In genomic region chr16:57341062-57341440, GRCh38 we compare ENCODE assay signal across 13 cellular contexts. TPM values are rescaled to one million over a fixed set of nuclear protein-coding genes. Genes with fewer than 3 reads are reported as not detected.
DNase-seq lines count a peak whose midpoint lies in the region; ATAC-seq and TF ChIP-seq lines count a peak whose summit lies in the region.
"Had no signal": no experiment of that assay in that cellular context is flagged by ENCODE, and none has a peak within 500 bp of the region (broad histone marks: within the 10 kb centered on the region; RNA-seq: fewer than 3 reads in every experiment).

No MANE protein-coding gene starts in this region.

- intact Hi-C loops in Right ventricle myocardium superior (cut with DNase I), result no loop called here
- intact Hi-C loops in left ventricle myocardium superior (cut with micrococcal nuclease), result no loop called here
- intact Hi-C loops in PC-3 (cut with micrococcal nuclease), result loop anchor here (1.0 kb wide), 2 partner anchors 37 to 96 kb away; partner anchors contain the start of gene ARL2BP
- intact Hi-C loops in left lung (cut with DNase I), result no loop called here

- H3K9me3 ChIP-seq in PC-3 (ENCODE audit: low read length) (no peaks in the 10 kb centered on the region), left lung (no peaks in the 10 kb centered on the region), upper lobe of left lung (no peaks in the 10 kb centered on the region)
- H3K9me3 ChIP-seq: HAP-1 had no signal

- ATAC-seq in Right ventricle myocardium superior (ENCODE audit: poor library complexity), result peak; percentile 49
- ATAC-seq in left ventricle myocardium superior, result no peak
- no peak for ATAC-seq in PC-3
- peak; percentile 19 for ATAC-seq in left lung
- ATAC-seq in upper lobe of left lung (ENCODE audit: low FRiP score in 2 of 2), result peak in 1 of 2 donors; percentile 61
- no peak for ATAC-seq in activated CD8-positive, alpha-beta memory T cell treated with anti-CD3 and anti-CD28 coated beads, Interleukin-2, amount 10 ng/mL, durations not matched to agents 7 days and 5 days
- ATAC-seq: natural killer cell treated with Interleukin-12 subunit alpha and Interleukin-12 subunit beta and Interleukin-15 and Interleukin-18, amount 100 ng/mL, for 72 hours; right cardiac atrium had no signal

- DNase-seq in Right ventricle myocardium superior, result no peak
- no peak for DNase-seq in left ventricle myocardium superior
- DNase-seq in PC-3, result no peak
- no peak for DNase-seq in left lung
- no peak for DNase-seq in upper lobe of left lung
- no peak for DNase-seq in DMS79 treated with DMSO at 0.1 percent for 48 hours (lab: John Stamatoyannopoulos, UW)
- DNase-seq in H7, result no peak
- DNase-seq in activated CD8-positive, alpha-beta memory T cell treated with anti-CD3 and anti-CD28 coated beads, Interleukin-2, amount 10 ng/mL, durations not matched to agents 7 days and 5 days, result no peak
- DNase-seq: activated effector memory CD4-positive, alpha-beta T cell treated with anti-CD3 and anti-CD28 coated beads, Interleukin-2, amount 50 U/mL, for 16 hours; hippocampal formation; right cardiac atrium had no signal

- H3K9me2 ChIP-seq in PC-3 (replicated peaks; ENCODE audit: low read length), result no peaks in the 10 kb centered on the region

- H3F3A ChIP-seq in PC-3 (ENCODE audit: low read length, unreplicated experiment), result no peaks in the 10 kb centered on the region

- peaks cover 9% of the 10 kb centered on the region for H3K4me1 Mint-ChIP-seq in activated CD8-positive, alpha-beta memory T cell treated with anti-CD3 and anti-CD28 coated beads, Interleukin-2, amount 10 ng/mL, durations not matched to agents 7 days and 5 days

- peaks cover 45% of the 10 kb centered on the region for H3K27me3 Mint-ChIP-seq in activated CD8-positive, alpha-beta memory T cell treated with anti-CD3 and anti-CD28 coated beads, Interleukin-2, amount 10 ng/mL, durations not matched to agents 7 days and 5 days

- H3K27ac ChIP-seq in PC-3 (ENCODE audit: low read length) (peak overlapping the region; percentile 94), left lung (peak overlapping the region; percentile 28 to 61), upper lobe of left lung (peak overlapping the region in 3 of 4 donors; percentile 35 to 58 (median 57))

- H3K9me3 Mint-ChIP-seq in activated CD8-positive, alpha-beta memory T cell treated with anti-CD3 and anti-CD28 coated beads, Interleukin-2, amount 10 ng/mL, durations not matched to agents 7 days and 5 days (ENCODE audit: low read depth), result no peaks in the 10 kb centered on the region
- H3K9me3 Mint-ChIP-seq: natural killer cell treated with Interleukin-12 subunit alpha and Interleukin-12 subunit beta and Interleukin-15 and Interleukin-18, amount 100 ng/mL, for 72 hours had no signal

- H3K27ac Mint-ChIP-seq in activated CD8-positive, alpha-beta memory T cell treated with anti-CD3 and anti-CD28 coated beads, Interleukin-2, amount 10 ng/mL, durations not matched to agents 7 days and 5 days, result no peak overlapping the region
- H3K27ac Mint-ChIP-seq: natural killer cell treated with Interleukin-12 subunit alpha and Interleukin-12 subunit beta and Interleukin-15 and Interleukin-18, amount 100 ng/mL, for 72 hours had no signal

- no peak for TF ChIP-seq EP300 in upper lobe of left lung (IDR thresholded peaks at IDR 0.05)

- POLR2A ChIA-PET in PC-3 (lab: Charles Lee; ENCODE audit: unreplicated experiment), result no interaction called here

- no peaks in the 10 kb centered on the region for H3K79me2 ChIP-seq in PC-3 (ENCODE audit: low read length)

- H3K36me3 Mint-ChIP-seq in activated CD8-positive, alpha-beta memory T cell treated with anti-CD3 and anti-CD28 coated beads, Interleukin-2, amount 10 ng/mL, durations not matched to agents 7 days and 5 days, result no peaks in the 10 kb centered on the region
- H3K36me3 Mint-ChIP-seq: natural killer cell treated with Interleukin-12 subunit alpha and Interleukin-12 subunit beta and Interleukin-15 and Interleukin-18, amount 100 ng/mL, for 72 hours had no signal

- CTCF ChIA-PET in PC-3 (lab: Charles Lee), result interaction anchor here (0.8 kb wide), 1 partner anchor 78 kb away, joined by 3 read pairs; no protein-coding TSS in a partner anchor
- CTCF ChIA-PET in activated CD8-positive, alpha-beta memory T cell treated with anti-CD3 and anti-CD28 coated beads, Interleukin-2, amount 10 ng/mL, durations not matched to agents 7 days and 5 days (lab: Charles Lee), result no interaction called here

- TF ChIP-seq POLR2A in upper lobe of left lung (IDR thresholded peaks at IDR 0.05), result no peak

- H3K4me1 ChIP-seq in PC-3 (ENCODE audit: insufficient read depth, low read length) (peaks cover 33% of the 10 kb centered on the region), left lung (peaks cover 7 to 27% of the 10 kb centered on the region in 2 donors), upper lobe of left lung (peaks cover 8 to 20% (median 13%) of the 10 kb centered on the region in 4 donors)
- H3K4me1 ChIP-seq: HAP-1 had no signal

- no peak overlapping the region for H3K4me3 ChIP-seq in PC-3 (ENCODE audit: low read length)
- no peak overlapping the region for H3K4me3 ChIP-seq in left lung
- H3K4me3 ChIP-seq in upper lobe of left lung, result no peak overlapping the region
- H3K4me3 ChIP-seq in H7 (ENCODE audit: insufficient read depth, low read depth, low read length), result no peak overlapping the region
- H3K4me3 ChIP-seq: HAP-1 had no signal

- no peaks in the 10 kb centered on the region for H3K36me3 ChIP-seq in PC-3 (ENCODE audit: low read depth, low read length)
- no peaks in the 10 kb centered on the region for H3K36me3 ChIP-seq in left lung
- H3K36me3 ChIP-seq in upper lobe of left lung, result no peaks in the 10 kb centered on the region
- no peaks in the 10 kb centered on the region for H3K36me3 ChIP-seq in H7 (replicated peaks; ENCODE audit: control insufficient read depth, insufficient read depth, low read length)
- H3K36me3 ChIP-seq: HAP-1 had no signal

- no peak overlapping the region for H2AFZ ChIP-seq in PC-3 (ENCODE audit: low read length)

- TF ChIP-seq CTCF in PC-3 (conservative IDR thresholded peaks at IDR 0.05; ENCODE audit: low read depth, low read length) (no peak), left lung (IDR thresholded peaks at IDR 0.05) (no peak), upper lobe of left lung (IDR thresholded peaks at IDR 0.05) (no peak)

- H3K4me3 Mint-ChIP-seq in activated CD8-positive, alpha-beta memory T cell treated with anti-CD3 and anti-CD28 coated beads, Interleukin-2, amount 10 ng/mL, durations not matched to agents 7 days and 5 days, result no peak overlapping the region
- H3K4me3 Mint-ChIP-seq: natural killer cell treated with Interleukin-12 subunit alpha and Interleukin-12 subunit beta and Interleukin-15 and Interleukin-18, amount 100 ng/mL, for 72 hours had no signal

- H3K9ac ChIP-seq in PC-3 (ENCODE audit: low read length), result peak overlapping the region; percentile 55

- WGBS in upper lobe of left lung, 2 donors, result 60 to 70% methylated on average over 5 to 6 of the region's 6 CpGs

- H3K27me3 ChIP-seq in PC-3 (ENCODE audit: low read length), result no peaks in the 10 kb centered on the region
- H3K27me3 ChIP-seq in left lung, result no peaks in the 10 kb centered on the region
- no peaks in the 10 kb centered on the region for H3K27me3 ChIP-seq in upper lobe of left lung
- no peaks in the 10 kb centered on the region for H3K27me3 ChIP-seq in H7 (ENCODE audit: control insufficient read depth, insufficient read depth, low read length)

- no peaks in the 10 kb centered on the region for H4K20me1 ChIP-seq in PC-3 (ENCODE audit: low read length)

- BruUV-seq in PC-3 (replicated peaks; lab: Mats Ljungman, UMichigan), result no TSS peak

- H3K4me2 ChIP-seq in PC-3 (ENCODE audit: low read length), result peak overlapping the region; percentile 59

RNA-seq across cellular contexts. Expression of gene CCL22, which starts 17.5 kb away (rescaled TPM):
- total RNA-seq in Right ventricle myocardium superior, result not detected
- not detected for total RNA-seq in left ventricle myocardium superior
- not detected in 2 replicates for total RNA-seq in PC-3 (2014; rRNA removed)
- 1 to 10 TPM; 1.6 to 2.4 TPM for total RNA-seq in left lung
- total RNA-seq in upper lobe of left lung, result 1 to 10 TPM in 1 of 6 donors, under 1 TPM in 3, not detected in 2; 0.39 to 4.7 (median 0.71) TPM
- not detected in 2 replicates for total RNA-seq in H7 (2014; rRNA removed; shearing (Covaris generic))
- 10 to 100 TPM in 1 of 2 experiments, not detected in 1; 10.0 TPM for total RNA-seq in activated CD8-positive, alpha-beta memory T cell treated with anti-CD3 and anti-CD28 coated beads, Interleukin-2, amount 10 ng/mL, durations not matched to agents 7 days and 5 days

RNA-seq across cellular contexts. Expression of gene CX3CL1, which starts 31.2 kb away (rescaled TPM):
- 11.6 TPM for total RNA-seq in Right ventricle myocardium superior
- total RNA-seq in left ventricle myocardium superior, result 11.7 TPM
- 0.35 TPM in 1 of 2 replicates, not detected in the other for total RNA-seq in PC-3 (2014; rRNA removed)
- 10 to 100 TPM; 20.3 to 27.8 TPM for total RNA-seq in left lung
- 100 to 1,000 TPM in 1 of 6 donors, 10 to 100 TPM in 4, 1 to 10 TPM in 1; 6.3 to 106 (median 31.7) TPM for total RNA-seq in upper lobe of left lung
- 0.67 and 2.1 TPM in 2 replicates for total RNA-seq in H7 (2014; rRNA removed; shearing (Covaris generic))
- total RNA-seq in activated CD8-positive, alpha-beta memory T cell treated with anti-CD3 and anti-CD28 coated beads, Interleukin-2, amount 10 ng/mL, durations not matched to agents 7 days and 5 days, result not detected
- total RNA-seq: natural killer cell treated with Interleukin-12 subunit alpha and Interleukin-12 subunit beta and Interleukin-15 and Interleukin-18, amount 100 ng/mL, for 72 hours had no signal

RNA-seq across cellular contexts. Expression of gene PLLP, which starts 56.6 kb away (rescaled TPM):
- total RNA-seq in Right ventricle myocardium superior (3.2 TPM), left ventricle myocardium superior (3.1 TPM), PC-3 (2014; rRNA removed) (0.35 and 1.6 TPM in 2 replicates), left lung (10 to 100 TPM; 50.6 to 70.6 TPM), upper lobe of left lung (100 to 1,000 TPM in 4 of 6 donors, 10 to 100 TPM in 2; 38.8 to 184 (median 114) TPM)
- 1.6 and 3.0 TPM in 2 replicates for total RNA-seq in H7 (2014; rRNA removed; shearing (Covaris generic))
- not detected for total RNA-seq in activated CD8-positive, alpha-beta memory T cell treated with anti-CD3 and anti-CD28 coated beads, Interleukin-2, amount 10 ng/mL, durations not matched to agents 7 days and 5 days

Comparison
In these comparisons a context has a peak if more than half of its experiments do, and no peak if none do; other contexts are left out.
1. ATAC-seq: peak in Right ventricle myocardium superior (single experiment) and left lung (single experiment); none in left ventricle myocardium superior (single experiment), PC-3 (single experiment) and activated CD8-positive, alpha-beta memory T cell treated with anti-CD3 and anti-CD28 coated beads, Interleukin-2, amount 10 ng/mL, durations not matched to agents 7 days and 5 days (single experiment).
2. Peak in every context shown above with its lines, with median percentiles within 50 percentile points of each other: H3K27ac ChIP-seq.